In genomic region chr1:40971962-40972361, GRCh38 we compare ENCODE assay signal across 21 cellular contexts. TPM values are rescaled to one million over a fixed set of nuclear protein-coding genes. Genes with fewer than 3 reads are reported as not detected.
"Had no signal": no experiment of that assay in that cellular context is flagged by ENCODE, and none has a peak within 500 bp of the region (broad histone marks: within the 10 kb centered on the region; RNA-seq: fewer than 3 reads in every experiment).

No MANE protein-coding gene starts in this region.

- H3K9me3 ChIP-seq: ascending aorta, transverse colon had no signal

- H3K9me3 Mint-ChIP-seq: activated naive CD4-positive, alpha-beta T cell treated with anti-CD3 and anti-CD28 coated beads, Interleukin-2, amount 50 U/mL, for 24 hours; central memory CD8-positive, alpha-beta T cell; stimulated activated naive CD8-positive, alpha-beta T cell treated with anti-CD3 and anti-CD28 coated beads, Interleukin-15, Interleukin-2, amounts not matched to agents 100 ng/mL and 50 ng/mL, for 24 hours had no signal

- H3K4me3 ChIP-seq: ascending aorta, lung, transverse colon had no signal

- H3K27me3 Mint-ChIP-seq: activated naive CD4-positive, alpha-beta T cell treated with anti-CD3 and anti-CD28 coated beads, Interleukin-2, amount 50 U/mL, for 24 hours; stimulated activated naive CD8-positive, alpha-beta T cell treated with anti-CD3 and anti-CD28 coated beads, Interleukin-15, Interleukin-2, amounts not matched to agents 100 ng/mL and 50 ng/mL, for 24 hours had no signal

- ATAC-seq: left lobe of liver had no signal

- H3K4me1 Mint-ChIP-seq: activated naive CD4-positive, alpha-beta T cell treated with anti-CD3 and anti-CD28 coated beads, Interleukin-2, amount 50 U/mL, for 24 hours; central memory CD8-positive, alpha-beta T cell had no signal

- H3K36me3 Mint-ChIP-seq: activated naive CD4-positive, alpha-beta T cell treated with anti-CD3 and anti-CD28 coated beads, Interleukin-2, amount 50 U/mL, for 24 hours had no signal

- H3K27ac ChIP-seq: ascending aorta, transverse colon, VCaP had no signal

- DNase-seq: activated CD4-positive, alpha-beta T cell treated with anti-CD3 and anti-CD28 coated beads for 1 hour; activated CD4-positive, alpha-beta T cell treated with anti-CD3 and anti-CD28 coated beads, Interleukin-2, amount 50 U/mL, for 4 hours; activated gamma-delta T cell; cortex of kidney; effector CD4-positive, alpha-beta T cell; hypothalamus; islet precursor cell; midbrain; nephron progenitor cell; occipital lobe; T1000; transverse colon had no signal

- H3K27ac Mint-ChIP-seq: activated naive CD4-positive, alpha-beta T cell treated with anti-CD3 and anti-CD28 coated beads, Interleukin-2, amount 50 U/mL, for 24 hours; nephron progenitor cell; progenitor cell of endocrine pancreas; stimulated activated naive CD8-positive, alpha-beta T cell treated with anti-CD3 and anti-CD28 coated beads, Interleukin-15, Interleukin-2, amounts not matched to agents 100 ng/mL and 50 ng/mL, for 24 hours had no signal

- H3K36me3 ChIP-seq: ascending aorta, transverse colon had no signal

- H3K4me3 Mint-ChIP-seq: activated naive CD4-positive, alpha-beta T cell treated with anti-CD3 and anti-CD28 coated beads, Interleukin-2, amount 50 U/mL, for 24 hours; central memory CD8-positive, alpha-beta T cell; nephron progenitor cell; stimulated activated naive CD8-positive, alpha-beta T cell treated with anti-CD3 and anti-CD28 coated beads, Interleukin-15, Interleukin-2, amounts not matched to agents 100 ng/mL and 50 ng/mL, for 24 hours had no signal

- FAIRE-seq: frontal cortex had no signal

- H3K27me3 ChIP-seq: ascending aorta, transverse colon had no signal

RNA-seq across cellular contexts. Expression of gene SLFNL1, which starts 49.6 kb away (rescaled TPM):
- total RNA-seq: ascending aorta, left lobe of liver had no signal
